Comparison of ENCODE assay signal across 8 cellular contexts in genomic region chr1:154607748-154608521, GRCh38. TPM values are rescaled to one million over a fixed set of nuclear protein-coding genes. Genes with fewer than 3 reads are reported as not detected.
DNase-seq lines count a peak whose midpoint lies in the region; ATAC-seq and TF ChIP-seq lines count a peak whose summit lies in the region.

Gene ADAR, minus strand, starts transcription at chr1:154608186. Its CDS starts 180 bp downstream, at chr1:154608006.

- no peaks in the 10 kb centered on the region for H3K27me3 Mint-ChIP-seq in activated naive CD8-positive, alpha-beta T cell treated with anti-CD3 and anti-CD28 coated beads for 36 hours

- ATAC-seq in Right ventricle myocardium inferior = peak; percentile 91

- POLR2A ChIA-PET in HEK293 (lab: Yijun Ruan, JAX) = interaction anchor here (0.6 to 0.9 kb wide), 7 partner anchors 9 to 345 kb away, joined by 3 to 20 read pairs (median 3); no protein-coding TSS in a partner anchor

- H3K4me1 ChIP-seq in HEK293 (ENCODE audit: control insufficient read depth, insufficient read depth, low read length) = peaks cover 18% of the 10 kb centered on the region; the same call in 1 of the 2 replicates
- no peaks in the 10 kb centered on the region for H3K4me1 ChIP-seq in parathyroid adenoma
- peaks cover 0 to 43% (median 34%) of the 10 kb centered on the region in 4 donors for H3K4me1 ChIP-seq in tibial artery

- H3K9ac ChIP-seq in SU-DHL-6 (ENCODE audit: low read length) (peak within 1 kb of the TSS; percentile 85), parathyroid adenoma (peak within 1 kb of the TSS; percentile 53)

- H3K9me2 ChIP-seq in SU-DHL-6 (replicated peaks; ENCODE audit: insufficient read depth, low read length) = no peaks in the 10 kb centered on the region

- H3K4me3 ChIP-seq in HEK293 (ENCODE audit: low read depth, low read length) (peak within 1 kb of the TSS; percentile 58), SU-DHL-6 (ENCODE audit: insufficient read depth, low read length, poor library complexity, severe bottlenecking) (peak within 1 kb of the TSS; percentile 77), parathyroid adenoma (ENCODE audit: low read depth, low read length) (peak within 1 kb of the TSS; percentile 72), tibial artery (peak within 1 kb of the TSS; percentile 87 to 93)

- H3K4me2 ChIP-seq in SU-DHL-6 (ENCODE audit: low read depth, low read length, poor library complexity, severe bottlenecking) (peak within 1 kb of the TSS; percentile 67), parathyroid adenoma (ENCODE audit: low read length) (peak within 1 kb of the TSS; percentile 78)

- peaks cover 0 to 14% of the 10 kb centered on the region in 2 experiments; a peak in 1 of 3 replicates for H3K36me3 ChIP-seq in HEK293 (ENCODE audit: control insufficient read depth in 2 of 2, insufficient read depth in 1 of 2, low read length in 2 of 2)
- H3K36me3 ChIP-seq in SU-DHL-6 (ENCODE audit: low read length) = no peaks in the 10 kb centered on the region
- no peaks in the 10 kb centered on the region for H3K36me3 ChIP-seq in parathyroid adenoma (ENCODE audit: control insufficient read depth, insufficient read depth, low read length)
- peaks cover 0 to 5% (median 0%) of the 10 kb centered on the region in 3 donors for H3K36me3 ChIP-seq in tibial artery

- peaks cover 72% of the 10 kb centered on the region for H3K4me1 Mint-ChIP-seq in activated naive CD8-positive, alpha-beta T cell treated with anti-CD3 and anti-CD28 coated beads for 36 hours

- H3K9me3 ChIP-seq in HEK293 (ENCODE audit: control insufficient read depth, insufficient read depth, low read depth, low read length) (no peaks in the 10 kb centered on the region), SU-DHL-6 (ENCODE audit: insufficient read depth, low read length) (no peaks in the 10 kb centered on the region), parathyroid adenoma (ENCODE audit: control insufficient read depth, low read length) (no peaks in the 10 kb centered on the region), tibial artery (no peaks in the 10 kb centered on the region)

- peaks cover 27% of the 10 kb centered on the region for H3F3A ChIP-seq in SU-DHL-6 (ENCODE audit: insufficient read depth)

- intact Hi-C loops in Right ventricle myocardium inferior (cut with DNase I) (loop anchor here (2.0 kb wide), 1 partner anchor 19 kb away; no protein-coding TSS in a partner anchor), tibial artery (cut with DNase I; ENCODE audit: low total_unique reads) (no loop called here)

- peak within 1 kb of the TSS; percentile 91 for H3K4me3 Mint-ChIP-seq in activated naive CD8-positive, alpha-beta T cell treated with anti-CD3 and anti-CD28 coated beads for 36 hours

- H3K27me3 ChIP-seq in SU-DHL-6 (ENCODE audit: low read length) (no peaks in the 10 kb centered on the region), parathyroid adenoma (ENCODE audit: control insufficient read depth, insufficient read depth, low read length) (no peaks in the 10 kb centered on the region), tibial artery (no peaks in the 10 kb centered on the region)

- TF ChIP-seq CTCF in HEK293 (tag by site-specific recombination; IDR thresholded peaks at IDR 0.05) (0 out of 2 replicates have a peak, but pooled peaks have one; percentile 20), SU-DHL-6 (IDR thresholded peaks at IDR 0.05; ENCODE audit: insufficient read depth, low read length, poor library complexity, severe bottlenecking) (no peak), parathyroid adenoma (IDR thresholded peaks at IDR 0.05) (no peak), tibial artery (IDR thresholded peaks at IDR 0.05) (no peak)

- H3K36me3 Mint-ChIP-seq in activated naive CD8-positive, alpha-beta T cell treated with anti-CD3 and anti-CD28 coated beads for 36 hours = peaks cover 40% of the 10 kb centered on the region

- H2AFZ ChIP-seq in SU-DHL-6 (ENCODE audit: low read depth, low read length, severe bottlenecking) (peak within 1 kb of the TSS; percentile 88), parathyroid adenoma (peak within 1 kb of the TSS; percentile 84)

- H3K27ac ChIP-seq in HEK293 (ENCODE audit: extremely low read depth, low read depth, low read length) = peak within 1 kb of the TSS; percentile 93
- H3K27ac ChIP-seq in SU-DHL-6 (ENCODE audit: low read depth, low read length) = peak within 1 kb of the TSS; percentile 72
- peak within 1 kb of the TSS; percentile 88 for H3K27ac ChIP-seq in parathyroid adenoma
- peak within 1 kb of the TSS; percentile 93 to 96 for H3K27ac ChIP-seq in tibial artery

- peaks cover 67% of the 10 kb centered on the region for H3K79me2 ChIP-seq in SU-DHL-6 (ENCODE audit: insufficient read depth, low read length)
- H3K79me2 ChIP-seq in parathyroid adenoma = peaks cover 13% of the 10 kb centered on the region

- DNase-seq in GDM1 (lab: John Stamatoyannopoulos, UW) = peak; percentile 88
- DNase-seq in MV-4-11 (lab: John Stamatoyannopoulos, UW) = peak; percentile 97
- DNase-seq in activated naive CD8-positive, alpha-beta T cell treated with anti-CD3 and anti-CD28 coated beads for 36 hours = peak; percentile 92
- peak; percentile 95 for DNase-seq in Right ventricle myocardium inferior (ENCODE audit: missing footprints)
- DNase-seq in tibial artery = peak; percentile 92 to 97

- CTCF ChIA-PET in HEK293 (lab: Yijun Ruan, JAX) = interaction anchor here (1.3 kb wide), 1 partner anchor 20 kb away, joined by 3 read pairs; no protein-coding TSS in a partner anchor

- no peaks in the 10 kb centered on the region; the same call in 1 of the 2 replicates for H4K20me1 ChIP-seq in SU-DHL-6 (ENCODE audit: low read depth, low read length)

- no peaks in the 10 kb centered on the region for H3K9me3 Mint-ChIP-seq in activated naive CD8-positive, alpha-beta T cell treated with anti-CD3 and anti-CD28 coated beads for 36 hours

- H3K27ac Mint-ChIP-seq in activated naive CD8-positive, alpha-beta T cell treated with anti-CD3 and anti-CD28 coated beads for 36 hours = peak within 1 kb of the TSS; percentile 97

TF ChIP-seq in HEK293, 187 proteins besides CTCF, POLR2A, EP300 and RAD21 (continues in another document):
- TF ChIP-seq ZNF132 (tag by site-specific recombination; IDR thresholded peaks at IDR 0.05; ENCODE audit: borderline replicate concordance) (no peak), ZNF138 (tag by site-specific recombination; IDR thresholded peaks at IDR 0.05; ENCODE audit: borderline replicate concordance) (no peak), ZNF692 (tag by site-specific recombination; IDR thresholded peaks at IDR 0.05) (peak; percentile 70), ZSCAN4 (tag by site-specific recombination; IDR thresholded peaks at IDR 0.05) (peak; percentile 99), ZNF121 (tag by site-specific recombination; IDR thresholded peaks at IDR 0.05) (0 out of 2 replicates have a peak, but pooled peaks have one; percentile 11), ZNF184 (tag by site-specific recombination; IDR thresholded peaks at IDR 0.05) (no peak; the same call in 1 of the 2 replicates), RBAK (tag by site-specific recombination; IDR thresholded peaks at IDR 0.05) (no peak), ZNF133 (tag by site-specific recombination; IDR thresholded peaks at IDR 0.05) (no peak), ZSCAN18 (tag by site-specific recombination; IDR thresholded peaks at IDR 0.05) (no peak), ZNF76 (tag by site-specific recombination; IDR thresholded peaks at IDR 0.05; ENCODE audit: borderline replicate concordance, low read depth) (peak; percentile 17; the same call in 1 of the 2 replicates), WT1 (tag by site-specific recombination; IDR thresholded peaks at IDR 0.05) (no peak), ZNF362 (tag by site-specific recombination; IDR thresholded peaks at IDR 0.05) (peak; percentile 99), ZNF791 (tag by site-specific recombination; IDR thresholded peaks at IDR 0.05) (no peak)

RNA-seq across cellular contexts. Expression of gene ADAR, which starts in this region (rescaled TPM):
- total RNA-seq in activated naive CD8-positive, alpha-beta T cell treated with anti-CD3 and anti-CD28 coated beads for 36 hours = 100 to 1,000 TPM; 256 TPM
- 52.8 TPM for total RNA-seq in Right ventricle myocardium inferior

Comparison
In these comparisons a context has a peak if more than half of its experiments do, and no peak if none do; other contexts are left out.
1. Peak in every context shown above with its lines: DNase-seq, ATAC-seq, H3K4me3 ChIP-seq and H3K27ac ChIP-seq.